Comparison of ENCODE assay signal across 9 cellular contexts in the genomic region with DNA sequence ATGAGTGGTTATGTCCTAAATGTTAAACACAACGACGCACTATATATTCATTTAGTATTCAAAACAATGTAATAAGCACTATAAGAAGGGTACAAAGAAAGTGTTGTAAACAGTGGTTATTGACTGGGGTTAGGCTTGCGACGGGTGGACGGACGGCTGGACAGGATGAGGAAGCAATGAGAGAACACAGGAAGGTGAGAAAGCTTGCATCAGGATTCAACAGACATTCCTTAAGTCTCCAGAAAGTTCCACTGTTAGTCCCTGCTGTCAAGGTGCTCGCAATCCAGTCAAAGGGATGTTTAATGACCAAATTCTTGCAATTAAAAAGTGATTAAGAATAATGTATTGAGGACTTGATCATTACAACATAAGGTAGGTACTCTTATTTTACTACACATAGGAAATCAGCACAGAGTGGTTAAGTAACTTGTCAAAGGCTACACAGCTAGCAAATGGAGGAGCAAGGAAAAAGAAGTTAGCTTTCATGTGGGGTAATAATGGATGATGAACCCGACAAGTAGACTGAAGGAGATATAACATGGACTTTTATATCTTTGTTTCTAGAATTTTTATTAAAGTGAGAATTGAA. TPM values are rescaled to one million over a fixed set of nuclear protein-coding genes. Genes with fewer than 3 reads are reported as not detected.
DNase-seq lines count a peak whose midpoint lies in the region; ATAC-seq and TF ChIP-seq lines count a peak whose summit lies in the region.
"Had no signal": no experiment of that assay in that cellular context is flagged by ENCODE, and none has a peak within 500 bp of the region (broad histone marks: within the 10 kb centered on the region; RNA-seq: fewer than 3 reads in every experiment).

No MANE protein-coding gene starts in this region.

- peaks cover 3% of the 10 kb centered on the region; the same call in 1 of the 2 replicates for H4K20me1 ChIP-seq in DOHH2 (ENCODE audit: control insufficient read depth, insufficient read depth, low read depth, low read length)
- H4K20me1 ChIP-seq in SK-N-SH (ENCODE audit: insufficient read depth): no peaks in the 10 kb centered on the region
- no peaks in the 10 kb centered on the region for H4K20me1 ChIP-seq in neural progenitor cell (ENCODE audit: low read depth)

- H2AFZ ChIP-seq in SK-N-SH (ENCODE audit: low read depth): peak overlapping the region; percentile 95
- peak overlapping the region; percentile 91 for H2AFZ ChIP-seq in neural progenitor cell (replicated peaks)

- POLR2A ChIA-PET in SK-N-SH (lab: Yijun Ruan, JAX): interaction anchor here (1.2 to 2.2 kb wide), 3 partner anchors 11 to 22 kb away, joined by 4 to 10 read pairs (median 9); no protein-coding TSS in a partner anchor

- TF ChIP-seq RAD21 in SK-N-SH (IDR thresholded peaks at IDR 0.05; ENCODE audit: low read length): no peak

- H3F3A ChIP-seq in DOHH2 (ENCODE audit: control insufficient read depth, insufficient read depth) (peaks cover 8% of the 10 kb centered on the region; the same call in 1 of the 2 replicates), SK-N-SH (replicated peaks; ENCODE audit: insufficient read depth) (peaks cover 20% of the 10 kb centered on the region), neural progenitor cell (ENCODE audit: low read depth) (peaks cover 27% of the 10 kb centered on the region)

- H3K4me2 ChIP-seq in DOHH2 (ENCODE audit: low read length) (peak overlapping the region; percentile 78), SK-N-SH (peak overlapping the region; percentile 85), neural progenitor cell (peak overlapping the region; percentile 95)

- H3K9me3 ChIP-seq in DOHH2 (ENCODE audit: control insufficient read depth, insufficient read depth, low read length) (no peaks in the 10 kb centered on the region), SK-N-SH (no peaks in the 10 kb centered on the region), neural progenitor cell (ENCODE audit: low read depth) (no peaks in the 10 kb centered on the region)

- peaks cover 35% of the 10 kb centered on the region for H3K4me1 Mint-ChIP-seq in neural progenitor cell

- peaks cover 10% of the 10 kb centered on the region for H3K36me3 Mint-ChIP-seq in neural progenitor cell

- peak overlapping the region; percentile 98 for H3K4me3 Mint-ChIP-seq in neural progenitor cell

- TF ChIP-seq CTCF in DOHH2 (IDR thresholded peaks at IDR 0.05; ENCODE audit: low read depth, low read length, poor library complexity, severe bottlenecking) (no peak), SK-N-SH (IDR thresholded peaks at IDR 0.05) (no peak), neural progenitor cell (IDR thresholded peaks at IDR 0.05) (no peak)

- CTCF ChIA-PET in SK-N-SH (lab: Yijun Ruan, JAX): interaction anchor here (1.5 to 4.7 kb wide), 4 partner anchors 12 to 638 kb away, joined by 3 to 28 read pairs (median 4); no protein-coding TSS in a partner anchor

- H3K36me3 ChIP-seq in DOHH2 (ENCODE audit: control insufficient read depth, low read length) (peaks cover 29% of the 10 kb centered on the region), SK-N-SH (replicated peaks in 1 of 2; ENCODE audit: control insufficient read depth in 1 of 2, insufficient read depth in 2 of 2, low read length in 1 of 2) (peaks cover 3 to 8% of the 10 kb centered on the region in 2 experiments), neural progenitor cell (no peaks in the 10 kb centered on the region)

- H3K27me3 ChIP-seq in DOHH2 (ENCODE audit: control insufficient read depth, low read length): no peaks in the 10 kb centered on the region
- no peaks in the 10 kb centered on the region for H3K27me3 ChIP-seq in SK-N-SH (ENCODE audit: insufficient read depth)
- peaks cover 8% of the 10 kb centered on the region for H3K27me3 ChIP-seq in neural progenitor cell

- DNase-seq in SK-N-SH (peak; percentile 42), epithelial cell of prostate (ENCODE audit: low read depth, low spot score) (no peak), neural progenitor cell (ENCODE audit: low spot score) (no peak), NCI-H774 (lab: John Stamatoyannopoulos, UW) (no peak), NCI-H2171 (lab: John Stamatoyannopoulos, UW) (no peak), GOT3 (lab: John Stamatoyannopoulos, UW) (no peak)

- H3K9me2 ChIP-seq in DOHH2 (replicated peaks; ENCODE audit: control insufficient read depth, low read length) (no peaks in the 10 kb centered on the region), SK-N-SH (peaks cover under 1% of the 10 kb centered on the region; the same call in 1 of the 2 replicates)

- 34% methylated on average over 8 of the region's 8 CpGs for WGBS in SK-N-SH (ENCODE audit: low lambda C conversion rate)

- peak; percentile 1 for ATAC-seq in HG02852 (IDR thresholded peaks at IDR 0.05; ENCODE audit: unreplicated experiment)

- peaks cover 3% of the 10 kb centered on the region for H3K9me3 Mint-ChIP-seq in neural progenitor cell

- H3K4me1 ChIP-seq in DOHH2 (ENCODE audit: control insufficient read depth, low read length) (peaks cover 34% of the 10 kb centered on the region), SK-N-SH (ENCODE audit: control insufficient read depth in 1 of 2, insufficient read depth in 2 of 2, low read depth in 1 of 2, low read length in 1 of 2) (peaks cover 10 to 11% of the 10 kb centered on the region in 2 experiments), neural progenitor cell (peaks cover 25% of the 10 kb centered on the region)

- H3K4me3 ChIP-seq in DOHH2 (ENCODE audit: low read length) (peak overlapping the region; percentile 99), SK-N-SH (ENCODE audit: low read depth in 2 of 2, low read length in 1 of 2) (peak overlapping the region; percentile 71 to 80), neural progenitor cell (peak overlapping the region; percentile 66)

- H3K9ac ChIP-seq in SK-N-SH: peak overlapping the region; percentile 87
- no peak overlapping the region for H3K9ac ChIP-seq in neural progenitor cell

- TF ChIP-seq EP300 in SK-N-SH (IDR thresholded peaks at IDR 0.05; ENCODE audit: borderline replicate concordance in 1 of 2, low read depth in 1 of 2, low read length in 1 of 2): no peak

- no peaks in the 10 kb centered on the region for H3K27me3 Mint-ChIP-seq in neural progenitor cell (ENCODE audit: insufficient read depth, low read depth)

- H3K79me2 ChIP-seq in DOHH2 (ENCODE audit: control insufficient read depth, low read length) (peaks cover 41% of the 10 kb centered on the region), SK-N-SH (ENCODE audit: insufficient read depth) (peaks cover 38% of the 10 kb centered on the region), neural progenitor cell (ENCODE audit: low read depth) (peaks cover 36% of the 10 kb centered on the region)

- H3K27ac Mint-ChIP-seq in neural progenitor cell: peak overlapping the region; percentile 87

- H3K27ac ChIP-seq in DOHH2 (ENCODE audit: low read depth, low read length) (peak overlapping the region; percentile 82), SK-N-SH (ENCODE audit: low read depth in 2 of 2, low read length in 1 of 2) (peak overlapping the region; percentile 86 to 97), epithelial cell of prostate (peak overlapping the region; percentile 94), neural progenitor cell (no peak overlapping the region)

TF ChIP-seq in SK-N-SH, 30 proteins besides CTCF, POLR2A, EP300 and RAD21 (continues in another document):
- TF ChIP-seq TCF12 (IDR thresholded peaks at IDR 0.05): no peak
- TF ChIP-seq RCOR1 (IDR thresholded peaks at IDR 0.05; ENCODE audit: low read length): no peak
- no peak for TF ChIP-seq MEF2A (IDR thresholded peaks at IDR 0.05; ENCODE audit: borderline replicate concordance, low read depth)
- no peak for TF ChIP-seq GABPA (IDR thresholded peaks at IDR 0.05; ENCODE audit: low read depth)
- TF ChIP-seq GATA2 (CRISPR knock-in tag; IDR thresholded peaks at IDR 0.05): no peak
- TF ChIP-seq, protein P1, sequence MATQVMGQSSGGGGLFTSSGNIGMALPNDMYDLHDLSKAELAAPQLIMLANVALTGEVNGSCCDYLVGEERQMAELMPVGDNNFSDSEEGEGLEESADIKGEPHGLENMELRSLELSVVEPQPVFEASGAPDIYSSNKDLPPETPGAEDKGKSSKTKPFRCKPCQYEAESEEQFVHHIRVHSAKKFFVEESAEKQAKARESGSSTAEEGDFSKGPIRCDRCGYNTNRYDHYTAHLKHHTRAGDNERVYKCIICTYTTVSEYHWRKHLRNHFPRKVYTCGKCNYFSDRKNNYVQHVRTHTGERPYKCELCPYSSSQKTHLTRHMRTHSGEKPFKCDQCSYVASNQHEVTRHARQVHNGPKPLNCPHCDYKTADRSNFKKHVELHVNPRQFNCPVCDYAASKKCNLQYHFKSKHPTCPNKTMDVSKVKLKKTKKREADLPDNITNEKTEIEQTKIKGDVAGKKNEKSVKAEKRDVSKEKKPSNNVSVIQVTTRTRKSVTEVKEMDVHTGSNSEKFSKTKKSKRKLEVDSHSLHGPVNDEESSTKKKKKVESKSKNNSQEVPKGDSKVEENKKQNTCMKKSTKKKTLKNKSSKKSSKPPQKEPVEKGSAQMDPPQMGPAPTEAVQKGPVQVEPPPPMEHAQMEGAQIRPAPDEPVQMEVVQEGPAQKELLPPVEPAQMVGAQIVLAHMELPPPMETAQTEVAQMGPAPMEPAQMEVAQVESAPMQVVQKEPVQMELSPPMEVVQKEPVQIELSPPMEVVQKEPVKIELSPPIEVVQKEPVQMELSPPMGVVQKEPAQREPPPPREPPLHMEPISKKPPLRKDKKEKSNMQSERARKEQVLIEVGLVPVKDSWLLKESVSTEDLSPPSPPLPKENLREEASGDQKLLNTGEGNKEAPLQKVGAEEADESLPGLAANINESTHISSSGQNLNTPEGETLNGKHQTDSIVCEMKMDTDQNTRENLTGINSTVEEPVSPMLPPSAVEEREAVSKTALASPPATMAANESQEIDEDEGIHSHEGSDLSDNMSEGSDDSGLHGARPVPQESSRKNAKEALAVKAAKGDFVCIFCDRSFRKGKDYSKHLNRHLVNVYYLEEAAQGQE (IDR thresholded peaks at IDR 0.05; ENCODE audit: low read depth, low read length): no peak
- no peak for TF ChIP-seq FOXJ3 (CRISPR knock-in tag; IDR thresholded peaks at IDR 0.05)
- TF ChIP-seq TAF1 (IDR thresholded peaks at IDR 0.05; ENCODE audit: borderline replicate concordance, low read depth, low read length): no peak
- TF ChIP-seq POLR2AphosphoS5 (IDR thresholded peaks at IDR 0.05; ENCODE audit: low read depth, low read length): no peak

RNA-seq across cellular contexts. Expression of gene ACBD6, which starts 1.0 kb away (rescaled TPM):
- 60.9 and 65.2 TPM in 2 replicates for polyA plus RNA-seq in SK-N-SH (2012; rRNA removed)
- polyA plus RNA-seq in SK-N-SH (2012; cell fraction: cytosol; rRNA removed): 52.0 and 56.0 TPM in 2 replicates
- polyA plus RNA-seq in SK-N-SH (2012; cell fraction: nucleus; rRNA removed): 124 and 135 TPM in 2 replicates
- total RNA-seq in neural progenitor cell (ENCODE audit: low replicate concordance): 36.8 and 53.9 TPM in 2 replicates

RNA-seq across cellular contexts. Expression of gene OVAAL, which starts 55.4 kb away (rescaled TPM):
- not detected in 2 replicates for polyA plus RNA-seq in SK-N-SH (2012; rRNA removed)
- not detected in 2 replicates for polyA plus RNA-seq in SK-N-SH (2012; cell fraction: cytosol; rRNA removed)
- 0.05 TPM in 1 of 2 replicates, not detected in the other for polyA plus RNA-seq in SK-N-SH (2012; cell fraction: nucleus; rRNA removed)
- total RNA-seq in neural progenitor cell (ENCODE audit: low replicate concordance): not detected in 2 replicates
- total RNA-seq: T-helper 1 cell treated with Interleukin-12 subunit alpha and Interleukin-12 subunit beta and Interleukin-4 antibody, amounts not matched to agents 30 ng/mL and 1 ng/mL, for 36 hours had no signal
